Comparison of ENCODE assay signal across 12 cellular contexts in genomic region chrX:67619253-67619652, GRCh38.
DNase-seq lines count a peak whose midpoint lies in the region; ATAC-seq, FAIRE-seq and TF ChIP-seq lines count a peak whose summit lies in the region.
"Had no signal": no experiment of that assay in that cellular context is flagged by ENCODE, and none has a peak within 500 bp of the region (broad histone marks: within the 10 kb centered on the region; RNA-seq: fewer than 3 reads in every experiment).

No MANE protein-coding gene starts in this region.

- POLR2A ChIA-PET in A549 (lab: Yijun Ruan, JAX), result no interaction called here
- POLR2A ChIA-PET in CD8-positive, alpha-beta memory T cell (lab: Charles Lee), result no interaction called here

- DNase-seq in A549 (ENCODE audit: low read depth in 1 of 2, low spot score in 1 of 2) (peak in 1 of 2 experiments; percentile 63), cardiac fibroblast (ENCODE audit: low read depth in 2 of 2) (peak; percentile 16 to 77), mucosa of gallbladder (ENCODE audit: low spot score) (no peak), germinal center (ENCODE audit: low spot score) (no peak), H7 (no peak)
- no peak for DNase-seq in CD8-positive, alpha-beta memory T cell
- DNase-seq: activated B cell treated with CpG ODN at 0.5 μM for 24 hours had no signal

- H3K9me3 Mint-ChIP-seq in CD8-positive, alpha-beta memory T cell, result peaks cover 2 to 7% (median 4%) of the 10 kb centered on the region in 5 donors

- H3K4me3 ChIP-seq in A549, result no peak overlapping the region
- no peak overlapping the region for H3K4me3 ChIP-seq in cardiac fibroblast (replicated peaks in 1 of 2; ENCODE audit: low read depth in 2 of 2, low read length in 2 of 2)
- no peak overlapping the region for H3K4me3 ChIP-seq in H7 (ENCODE audit: insufficient read depth, low read depth, low read length)
- no peak overlapping the region for H3K4me3 ChIP-seq in CD8-positive, alpha-beta memory T cell (ENCODE audit: low read length)
- H3K4me3 ChIP-seq: BLaER1 treated with 17β-estradiol and CSF1 and Interleukin-3, amounts not matched to agents 10 nM and 100 nM had no signal

- peak overlapping the region; percentile 57 to 66; a peak in 5 of 6 replicates for H3K27ac ChIP-seq in A549
- H3K27ac ChIP-seq in CD8-positive, alpha-beta memory T cell (ENCODE audit: low read depth, low read length), result no peak overlapping the region

- H3K27me3 ChIP-seq in H7 (ENCODE audit: control insufficient read depth, insufficient read depth, low read length), result no peaks in the 10 kb centered on the region
- no peaks in the 10 kb centered on the region for H3K27me3 ChIP-seq in CD8-positive, alpha-beta memory T cell (ENCODE audit: insufficient read depth, low read length, poor library complexity, severe bottlenecking)
- H3K27me3 ChIP-seq: BLaER1 treated with 17β-estradiol and CSF1 and Interleukin-3, amounts not matched to agents 10 nM and 100 nM had no signal

- TF ChIP-seq POLR2A in A549 (IDR thresholded peaks at IDR 0.05; ENCODE audit: low read length), result no peak

- H3K4me1 ChIP-seq in A549, result peaks cover 14% of the 10 kb centered on the region
- no peaks in the 10 kb centered on the region for H3K4me1 ChIP-seq in CD8-positive, alpha-beta memory T cell (ENCODE audit: insufficient read depth, low read length)

- no peaks in the 10 kb centered on the region for H3K4me1 Mint-ChIP-seq in CD8-positive, alpha-beta memory T cell
- H3K4me1 Mint-ChIP-seq: activated B cell treated with CpG ODN at 0.5 μM for 24 hours had no signal

- no peaks in the 10 kb centered on the region for H3K36me3 ChIP-seq in H7 (replicated peaks; ENCODE audit: control insufficient read depth, insufficient read depth, low read length)
- H3K36me3 ChIP-seq in CD8-positive, alpha-beta memory T cell (ENCODE audit: insufficient read depth, low read length), result no peaks in the 10 kb centered on the region

- H3K9me3 ChIP-seq in A549, result peaks cover 5% of the 10 kb centered on the region; the same call in 2 of the 3 replicates
- no peaks in the 10 kb centered on the region for H3K9me3 ChIP-seq in CD8-positive, alpha-beta memory T cell (ENCODE audit: low read length)

- CTCF ChIA-PET in A549 (lab: Yijun Ruan, JAX), result no interaction called here
- CTCF ChIA-PET in CD8-positive, alpha-beta memory T cell (lab: Charles Lee), result no interaction called here

- FAIRE-seq in A549 (lab: Jason Lieb, UNC), result no peak
- FAIRE-seq: GM12892 had no signal

- ATAC-seq in A549, result peak; percentile 50 to 79; a peak in 4 of 6 replicates
- peak; percentile 84 for ATAC-seq in GM19043 (IDR thresholded peaks at IDR 0.05; ENCODE audit: low read depth, unreplicated experiment)
- ATAC-seq in HG03354 (IDR thresholded peaks at IDR 0.05; ENCODE audit: poor library complexity, severe bottlenecking, unreplicated experiment), result peak; percentile 89

- TF ChIP-seq CTCF in A549 (IDR thresholded peaks at IDR 0.05) (no peak), cardiac fibroblast (IDR thresholded peaks at IDR 0.05; ENCODE audit: low read depth, low read length) (no peak)

- H3K4me2 ChIP-seq in A549, result peak overlapping the region; percentile 48; the same call in 2 of the 3 replicates

- H3K27ac Mint-ChIP-seq in CD8-positive, alpha-beta memory T cell, result no peak overlapping the region
- H3K27ac Mint-ChIP-seq: activated B cell treated with CpG ODN at 0.5 μM for 24 hours; activated naive CD8-positive, alpha-beta T cell had no signal

- no peaks in the 10 kb centered on the region for H3K27me3 Mint-ChIP-seq in CD8-positive, alpha-beta memory T cell
- H3K27me3 Mint-ChIP-seq: activated B cell treated with CpG ODN at 0.5 μM for 24 hours; activated naive CD8-positive, alpha-beta T cell had no signal

- TF ChIP-seq EP300 in A549 (IDR thresholded peaks at IDR 0.05), result no peak

- no peaks in the 10 kb centered on the region for H3K36me3 Mint-ChIP-seq in CD8-positive, alpha-beta memory T cell
- H3K36me3 Mint-ChIP-seq: activated naive CD8-positive, alpha-beta T cell had no signal

- 0% methylated on average over 1 of the region's 1 CpG for WGBS in A549 (ENCODE audit: missing lambda C conversion rate)

- H3K4me3 Mint-ChIP-seq in CD8-positive, alpha-beta memory T cell, result no peak overlapping the region
- H3K4me3 Mint-ChIP-seq: activated B cell treated with CpG ODN at 0.5 μM for 24 hours; activated naive CD8-positive, alpha-beta T cell had no signal

- TF ChIP-seq RAD21 in A549 (conservative IDR thresholded peaks at IDR 0.05 in 1 of 2, IDR thresholded peaks at IDR 0.05 in 1 of 2), result no peak

TF ChIP-seq in A549, 52 proteins besides CTCF, POLR2A, EP300 and RAD21:
- TF ChIP-seq FOSL2 (IDR thresholded peaks at IDR 0.05) (peak; percentile 59), FOSL2 (CRISPR knock-in tag; IDR thresholded peaks at IDR 0.05) (peak; percentile 91), USF2 (IDR thresholded peaks at IDR 0.05) (no peak), MAFK (IDR thresholded peaks at IDR 0.05; ENCODE audit: partially characterized antibody) (peak; percentile 28), CEBPB (IDR thresholded peaks at IDR 0.05) (peak in 1 of 2 experiments; percentile 7; a peak in 1 of 4 replicates), GATA3 (IDR thresholded peaks at IDR 0.05; ENCODE audit: borderline replicate concordance) (peak; percentile 31; the same call in 1 of the 2 replicates), TFCP2L1 (CRISPR knock-in tag; IDR thresholded peaks at IDR 0.05) (no peak)

Comparison
In these comparisons a context has a peak if more than half of its experiments do, and no peak if none do; other contexts are left out.
1. DNase-seq: peak in cardiac fibroblast (2 of 2); none in mucosa of gallbladder (single experiment), germinal center (single experiment), H7 (single experiment) and CD8-positive, alpha-beta memory T cell (0 of 5).
2. Peak in every context shown above with its lines, with median percentiles within 50 percentile points of each other: ATAC-seq.